In genomic region chr18:7415081-7415894, GRCh38 we compare ENCODE assay signal across 1 cellular context.
TF ChIP-seq lines count a peak whose summit lies in the region.

No MANE protein-coding gene starts in this region.

TF ChIP-seq in GM23338, 12 proteins besides CTCF, POLR2A, EP300 and RAD21:
- no peak for TF ChIP-seq ZNF462 (CRISPR knock-in tag; IDR thresholded peaks at IDR 0.05)
- no peak for TF ChIP-seq JUNB (IDR thresholded peaks at IDR 0.05; ENCODE audit: unreplicated experiment)
- TF ChIP-seq, protein P1, sequence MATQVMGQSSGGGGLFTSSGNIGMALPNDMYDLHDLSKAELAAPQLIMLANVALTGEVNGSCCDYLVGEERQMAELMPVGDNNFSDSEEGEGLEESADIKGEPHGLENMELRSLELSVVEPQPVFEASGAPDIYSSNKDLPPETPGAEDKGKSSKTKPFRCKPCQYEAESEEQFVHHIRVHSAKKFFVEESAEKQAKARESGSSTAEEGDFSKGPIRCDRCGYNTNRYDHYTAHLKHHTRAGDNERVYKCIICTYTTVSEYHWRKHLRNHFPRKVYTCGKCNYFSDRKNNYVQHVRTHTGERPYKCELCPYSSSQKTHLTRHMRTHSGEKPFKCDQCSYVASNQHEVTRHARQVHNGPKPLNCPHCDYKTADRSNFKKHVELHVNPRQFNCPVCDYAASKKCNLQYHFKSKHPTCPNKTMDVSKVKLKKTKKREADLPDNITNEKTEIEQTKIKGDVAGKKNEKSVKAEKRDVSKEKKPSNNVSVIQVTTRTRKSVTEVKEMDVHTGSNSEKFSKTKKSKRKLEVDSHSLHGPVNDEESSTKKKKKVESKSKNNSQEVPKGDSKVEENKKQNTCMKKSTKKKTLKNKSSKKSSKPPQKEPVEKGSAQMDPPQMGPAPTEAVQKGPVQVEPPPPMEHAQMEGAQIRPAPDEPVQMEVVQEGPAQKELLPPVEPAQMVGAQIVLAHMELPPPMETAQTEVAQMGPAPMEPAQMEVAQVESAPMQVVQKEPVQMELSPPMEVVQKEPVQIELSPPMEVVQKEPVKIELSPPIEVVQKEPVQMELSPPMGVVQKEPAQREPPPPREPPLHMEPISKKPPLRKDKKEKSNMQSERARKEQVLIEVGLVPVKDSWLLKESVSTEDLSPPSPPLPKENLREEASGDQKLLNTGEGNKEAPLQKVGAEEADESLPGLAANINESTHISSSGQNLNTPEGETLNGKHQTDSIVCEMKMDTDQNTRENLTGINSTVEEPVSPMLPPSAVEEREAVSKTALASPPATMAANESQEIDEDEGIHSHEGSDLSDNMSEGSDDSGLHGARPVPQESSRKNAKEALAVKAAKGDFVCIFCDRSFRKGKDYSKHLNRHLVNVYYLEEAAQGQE (IDR thresholded peaks at IDR 0.05; ENCODE audit: unreplicated experiment), result no peak
- TF ChIP-seq POLR2AphosphoS5 (IDR thresholded peaks at IDR 0.05; ENCODE audit: low read depth), result no peak
- TF ChIP-seq ZNF331 (CRISPR knock-in tag; IDR thresholded peaks at IDR 0.05; ENCODE audit: low read depth), result no peak
- TF ChIP-seq EZH2 (IDR thresholded peaks at IDR 0.05; ENCODE audit: low read depth, unreplicated experiment), result no peak
- no peak for TF ChIP-seq STAT1 (IDR thresholded peaks at IDR 0.05; ENCODE audit: unreplicated experiment)
- TF ChIP-seq EZH2phosphoT487 (IDR thresholded peaks at IDR 0.05; ENCODE audit: unreplicated experiment), result no peak
- no peak for TF ChIP-seq CREB1 (CRISPR knock-in tag; IDR thresholded peaks at IDR 0.05; ENCODE audit: low read depth)
- TF ChIP-seq NANOG (IDR thresholded peaks at IDR 0.05; ENCODE audit: borderline replicate concordance), result no peak
- TF ChIP-seq, protein P2, sequence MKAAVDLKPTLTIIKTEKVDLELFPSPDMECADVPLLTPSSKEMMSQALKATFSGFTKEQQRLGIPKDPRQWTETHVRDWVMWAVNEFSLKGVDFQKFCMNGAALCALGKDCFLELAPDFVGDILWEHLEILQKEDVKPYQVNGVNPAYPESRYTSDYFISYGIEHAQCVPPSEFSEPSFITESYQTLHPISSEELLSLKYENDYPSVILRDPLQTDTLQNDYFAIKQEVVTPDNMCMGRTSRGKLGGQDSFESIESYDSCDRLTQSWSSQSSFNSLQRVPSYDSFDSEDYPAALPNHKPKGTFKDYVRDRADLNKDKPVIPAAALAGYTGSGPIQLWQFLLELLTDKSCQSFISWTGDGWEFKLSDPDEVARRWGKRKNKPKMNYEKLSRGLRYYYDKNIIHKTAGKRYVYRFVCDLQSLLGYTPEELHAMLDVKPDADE (IDR thresholded peaks at IDR 0.05), result no peak
- no peak for TF ChIP-seq ZNF114 (CRISPR knock-in tag; IDR thresholded peaks at IDR 0.05)
